ENCODE assay signal across 18 cellular contexts in genomic region chr20:39452583-39453193, GRCh38.
DNase-seq lines count a peak whose midpoint lies in the region; ATAC-seq and TF ChIP-seq lines count a peak whose summit lies in the region.
"Had no signal": no experiment of that assay in that cellular context is flagged by ENCODE, and none has a peak within 500 bp of the region (broad histone marks: within the 10 kb centered on the region; RNA-seq: fewer than 3 reads in every experiment).

No MANE protein-coding gene starts in this region.

- no peak overlapping the region for H3K4me3 Mint-ChIP-seq in activated naive CD4-positive, alpha-beta T cell treated with anti-CD3 and anti-CD28 coated beads for 36 hours
- H3K4me3 Mint-ChIP-seq in stimulated activated memory B cell treated with anti-CD40 and anti-IgM and Interleukin-4, amounts not matched to agents 10 μg/mL and 1 μg/mL and 100 μg/mL, for 72 hours = no peak overlapping the region
- H3K4me3 Mint-ChIP-seq in neural progenitor cell = no peak overlapping the region
- H3K4me3 Mint-ChIP-seq: CD14-positive monocyte; CD8-positive, alpha-beta T cell; H9 had no signal

- H3K4me3 ChIP-seq in BLaER1 (no peak overlapping the region), Karpas-422 (ENCODE audit: low read length) (peak overlapping the region; percentile 41), neural progenitor cell (no peak overlapping the region)
- H3K4me3 ChIP-seq: GM23248 had no signal

- H3K27me3 ChIP-seq in BLaER1 = no peaks in the 10 kb centered on the region
- H3K27me3 ChIP-seq in Karpas-422 (ENCODE audit: low read length) = no peaks in the 10 kb centered on the region
- H3K27me3 ChIP-seq in neural progenitor cell = no peaks in the 10 kb centered on the region

- CTCF ChIA-PET in activated naive CD4-positive, alpha-beta T cell treated with anti-CD3 and anti-CD28 coated beads for 36 hours (lab: Charles Lee) = no interaction called here

- intact Hi-C loops in activated naive CD4-positive, alpha-beta T cell treated with anti-CD3 and anti-CD28 coated beads for 36 hours (cut with micrococcal nuclease) = no loop called here

- no peaks in the 10 kb centered on the region for H3K36me3 Mint-ChIP-seq in activated naive CD4-positive, alpha-beta T cell treated with anti-CD3 and anti-CD28 coated beads for 36 hours (ENCODE audit: low read depth)
- H3K36me3 Mint-ChIP-seq in stimulated activated memory B cell treated with anti-CD40 and anti-IgM and Interleukin-4, amounts not matched to agents 10 μg/mL and 1 μg/mL and 100 μg/mL, for 72 hours = no peaks in the 10 kb centered on the region
- H3K36me3 Mint-ChIP-seq in neural progenitor cell = no peaks in the 10 kb centered on the region
- H3K36me3 Mint-ChIP-seq: CD14-positive monocyte; CD8-positive, alpha-beta T cell had no signal

- no peak for TF ChIP-seq CTCF in neural progenitor cell (IDR thresholded peaks at IDR 0.05)

- H3K9me3 ChIP-seq in BLaER1 (no peaks in the 10 kb centered on the region), Karpas-422 (ENCODE audit: low read length) (no peaks in the 10 kb centered on the region), neural progenitor cell (ENCODE audit: low read depth) (no peaks in the 10 kb centered on the region)

- H2AFZ ChIP-seq in Karpas-422 (ENCODE audit: low read length) (peak overlapping the region; percentile 62), neural progenitor cell (replicated peaks) (no peak overlapping the region)
- H2AFZ ChIP-seq: GM23248 had no signal

- H3K9ac ChIP-seq in BLaER1 (no peak overlapping the region), Karpas-422 (ENCODE audit: low read length) (peak overlapping the region; percentile 52), neural progenitor cell (no peak overlapping the region)
- H3K9ac ChIP-seq: GM23248 had no signal

- H3K9me3 Mint-ChIP-seq in activated naive CD4-positive, alpha-beta T cell treated with anti-CD3 and anti-CD28 coated beads for 36 hours = no peaks in the 10 kb centered on the region
- no peaks in the 10 kb centered on the region for H3K9me3 Mint-ChIP-seq in stimulated activated memory B cell treated with anti-CD40 and anti-IgM and Interleukin-4, amounts not matched to agents 10 μg/mL and 1 μg/mL and 100 μg/mL, for 72 hours
- no peaks in the 10 kb centered on the region for H3K9me3 Mint-ChIP-seq in neural progenitor cell
- H3K9me3 Mint-ChIP-seq: CD8-positive, alpha-beta T cell; H9 had no signal

- H3K27ac Mint-ChIP-seq in activated naive CD4-positive, alpha-beta T cell treated with anti-CD3 and anti-CD28 coated beads for 36 hours = peak overlapping the region; percentile 43
- no peak overlapping the region for H3K27ac Mint-ChIP-seq in stimulated activated memory B cell treated with anti-CD40 and anti-IgM and Interleukin-4, amounts not matched to agents 10 μg/mL and 1 μg/mL and 100 μg/mL, for 72 hours
- no peak overlapping the region for H3K27ac Mint-ChIP-seq in neural progenitor cell
- H3K27ac Mint-ChIP-seq: CD14-positive monocyte; CD8-positive, alpha-beta T cell; H9; IgD-negative memory B cell had no signal

- H3K4me1 ChIP-seq in BLaER1 = peaks cover 12% of the 10 kb centered on the region
- H3K4me1 ChIP-seq in Karpas-422 (ENCODE audit: low read length) = peaks cover 40% of the 10 kb centered on the region
- H3K4me1 ChIP-seq in neural progenitor cell = peaks cover 21% of the 10 kb centered on the region

- H3K27ac ChIP-seq in BLaER1 (no peak overlapping the region), Karpas-422 (ENCODE audit: low read length) (peak overlapping the region; percentile 90), neural progenitor cell (no peak overlapping the region)
- H3K27ac ChIP-seq: GM23248 had no signal

- H3K36me3 ChIP-seq in BLaER1 (no peaks in the 10 kb centered on the region), Karpas-422 (ENCODE audit: insufficient read depth, low read length) (no peaks in the 10 kb centered on the region), neural progenitor cell (no peaks in the 10 kb centered on the region)

- H4K20me1 ChIP-seq in BLaER1 (no peaks in the 10 kb centered on the region), Karpas-422 (ENCODE audit: insufficient read depth, low read depth, low read length) (no peaks in the 10 kb centered on the region), neural progenitor cell (ENCODE audit: low read depth) (no peaks in the 10 kb centered on the region)

- H3F3A ChIP-seq in neural progenitor cell (ENCODE audit: low read depth) = peaks cover 13% of the 10 kb centered on the region

- peak overlapping the region; percentile 42 for H3K4me2 ChIP-seq in BLaER1
- H3K4me2 ChIP-seq in Karpas-422 (ENCODE audit: low read depth, low read length, poor library complexity, severe bottlenecking) = peak overlapping the region; percentile 67
- H3K4me2 ChIP-seq in neural progenitor cell = no peak overlapping the region

- H3K27me3 Mint-ChIP-seq in activated naive CD4-positive, alpha-beta T cell treated with anti-CD3 and anti-CD28 coated beads for 36 hours (ENCODE audit: low read depth) = no peaks in the 10 kb centered on the region
- H3K27me3 Mint-ChIP-seq in stimulated activated memory B cell treated with anti-CD40 and anti-IgM and Interleukin-4, amounts not matched to agents 10 μg/mL and 1 μg/mL and 100 μg/mL, for 72 hours = peaks cover under 1% of the 10 kb centered on the region
- H3K27me3 Mint-ChIP-seq in neural progenitor cell (ENCODE audit: insufficient read depth, low read depth) = peaks cover 5% of the 10 kb centered on the region

- no peaks in the 10 kb centered on the region for H3K9me2 ChIP-seq in Karpas-422 (replicated peaks; ENCODE audit: insufficient read depth, low read length)

- ATAC-seq in stimulated activated memory B cell treated with anti-CD40 and anti-IgM and Interleukin-4, amounts not matched to agents 10 μg/mL and 1 μg/mL and 100 μg/mL, for 72 hours = peak; percentile 51
- ATAC-seq: CD8-positive, alpha-beta T cell had no signal

- no peaks in the 10 kb centered on the region for H3K4me1 Mint-ChIP-seq in activated naive CD4-positive, alpha-beta T cell treated with anti-CD3 and anti-CD28 coated beads for 36 hours (ENCODE audit: low read depth)
- H3K4me1 Mint-ChIP-seq in stimulated activated memory B cell treated with anti-CD40 and anti-IgM and Interleukin-4, amounts not matched to agents 10 μg/mL and 1 μg/mL and 100 μg/mL, for 72 hours = peaks cover 35% of the 10 kb centered on the region
- peaks cover 25% of the 10 kb centered on the region for H3K4me1 Mint-ChIP-seq in neural progenitor cell
- H3K4me1 Mint-ChIP-seq: CD14-positive monocyte had no signal

- H3K79me2 ChIP-seq in Karpas-422 (ENCODE audit: low read length) = no peaks in the 10 kb centered on the region
- H3K79me2 ChIP-seq in neural progenitor cell (ENCODE audit: low read depth) = no peaks in the 10 kb centered on the region

- DNase-seq in activated naive CD4-positive, alpha-beta T cell treated with anti-CD3 and anti-CD28 coated beads for 36 hours = no peak
- DNase-seq in activated naive CD4-positive, alpha-beta T cell (lab: John Stamatoyannopoulos, UW) = no peak
- DNase-seq in Karpas-422 = peak; percentile 80
- no peak for DNase-seq in neural progenitor cell (ENCODE audit: low spot score)
- no peak for DNase-seq in NCI-H510A treated with DMSO at 0.1 percent for 48 hours (lab: John Stamatoyannopoulos, UW)
- DNase-seq: ACHN; CD8-positive, alpha-beta T cell; COR-L47; DMS153; DMS79 treated with DMSO at 0.1 percent for 48 hours; EL; GM23248; H9; KG1 had no signal
